In the genomic region with DNA sequence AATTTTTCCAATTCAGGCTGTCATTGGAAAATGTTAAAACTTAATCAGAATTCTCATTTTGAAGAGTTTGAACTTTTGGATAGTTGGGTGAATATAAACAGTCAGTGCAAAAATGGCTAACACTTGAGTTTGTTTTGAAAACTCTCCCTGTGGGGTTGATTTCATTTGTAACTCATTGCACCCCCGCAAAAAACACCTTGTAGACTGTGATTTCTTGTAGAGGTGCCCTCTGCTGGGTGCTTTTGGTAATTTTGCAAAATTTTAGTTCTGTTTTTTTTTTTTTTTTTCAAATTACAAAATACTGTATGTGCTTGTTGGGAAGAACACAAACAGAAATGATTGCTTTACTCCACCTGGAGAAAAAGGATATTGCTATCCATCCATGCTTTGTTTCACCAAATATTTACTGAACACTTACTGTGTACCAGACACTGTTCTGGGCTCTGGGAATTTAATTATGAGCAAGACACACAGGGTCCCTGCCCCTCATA, we compare ENCODE assay signal across 8 cellular contexts. TPM values are rescaled to one million over a fixed set of nuclear protein-coding genes. Genes with fewer than 3 reads are reported as not detected.
DNase-seq lines count a peak whose midpoint lies in the region; ATAC-seq, FAIRE-seq and TF ChIP-seq lines count a peak whose summit lies in the region.

No MANE protein-coding gene starts in this region.

- no peak overlapping the region for H2AFZ ChIP-seq in mesenchymal stem cell (ENCODE audit: low read depth, low read length)

- POLR2A ChIA-PET in BJ (lab: Charles Lee), result no interaction called here

- H3K27me3 ChIP-seq in BJ (ENCODE audit: control insufficient read depth, insufficient read depth, low read length) (no peaks in the 10 kb centered on the region), bronchial epithelial cell (ENCODE audit: control insufficient read depth, insufficient read depth, low read length) (no peaks in the 10 kb centered on the region), mesenchymal stem cell (ENCODE audit: control insufficient read depth in 1 of 2, insufficient read depth in 1 of 2, low read length in 2 of 2) (no peaks in the 10 kb centered on the region)

- H3K36me3 ChIP-seq in BJ (ENCODE audit: control insufficient read depth, insufficient read depth, low read length), result peaks cover 16% of the 10 kb centered on the region
- peaks cover 10% of the 10 kb centered on the region for H3K36me3 ChIP-seq in bronchial epithelial cell (ENCODE audit: control insufficient read depth, insufficient read depth, low read length)
- peaks cover 45 to 49% of the 10 kb centered on the region in 2 experiments for H3K36me3 ChIP-seq in mesenchymal stem cell (ENCODE audit: control insufficient read depth in 1 of 2, insufficient read depth in 2 of 2, low read depth in 1 of 2, low read length in 2 of 2)

- H4K8ac ChIP-seq in mesenchymal stem cell (ENCODE audit: low read length), result no peak overlapping the region

- no peak overlapping the region for H3K14ac ChIP-seq in mesenchymal stem cell (ENCODE audit: low read length in 2 of 2)

- H2BK5ac ChIP-seq in mesenchymal stem cell (ENCODE audit: low read depth, low read length, poor library complexity, severe bottlenecking), result no peak overlapping the region

- WGBS in mesenchymal stem cell, result 20% methylated on average over 1 of the region's 1 CpG

- H2BK120ac ChIP-seq in mesenchymal stem cell (ENCODE audit: low read depth, low read length), result no peak overlapping the region

- no peak overlapping the region for H3K4ac ChIP-seq in mesenchymal stem cell (ENCODE audit: low read depth in 1 of 2, low read length in 2 of 2)

- no peak overlapping the region for H3K23ac ChIP-seq in mesenchymal stem cell (ENCODE audit: low read length in 2 of 2)

- ATAC-seq in HG03159 (IDR thresholded peaks at IDR 0.05; ENCODE audit: unreplicated experiment), result no peak
- ATAC-seq in GM18868 (IDR thresholded peaks at IDR 0.05; ENCODE audit: unreplicated experiment), result no peak
- no peak for ATAC-seq in GM18861 (IDR thresholded peaks at IDR 0.05; ENCODE audit: unreplicated experiment)

- H2BK15ac ChIP-seq in mesenchymal stem cell (ENCODE audit: low read depth, poor library complexity, severe bottlenecking), result no peak overlapping the region

- peak; percentile 67 for TF ChIP-seq CTCF in BJ (IDR thresholded peaks at IDR 0.05; ENCODE audit: insufficient read depth, low read depth, low read length)
- TF ChIP-seq CTCF in bronchial epithelial cell (IDR thresholded peaks at IDR 0.05; ENCODE audit: insufficient read depth, low read length, severe bottlenecking), result peak; percentile 43

- no peak overlapping the region for H2AK5ac ChIP-seq in mesenchymal stem cell (ENCODE audit: low read length, severe bottlenecking)

- DNase-seq in BJ (ENCODE audit: low read depth), result no peak
- no peak for DNase-seq in GM12891 (ENCODE audit: insufficient read length, low spot score)
- no peak for DNase-seq in RCC 7860 (ENCODE audit: low spot score)
- DNase-seq in bronchial epithelial cell (ENCODE audit: low read depth), result peak; percentile 37
- peak; percentile 42 for DNase-seq in mesenchymal stem cell

- peaks cover 4% of the 10 kb centered on the region for H3K4me1 ChIP-seq in mesenchymal stem cell (ENCODE audit: control insufficient read depth, insufficient read depth, low read depth, low read length)

- no peak overlapping the region for H3K27ac ChIP-seq in mesenchymal stem cell (ENCODE audit: low read length, poor library complexity, severe bottlenecking)

- H3K79me1 ChIP-seq in mesenchymal stem cell (replicated peaks; ENCODE audit: low read length, poor library complexity, severe bottlenecking), result peaks cover 12% of the 10 kb centered on the region

- no peak overlapping the region for H3K4me2 ChIP-seq in mesenchymal stem cell (ENCODE audit: low read length, poor library complexity, severe bottlenecking)

- FAIRE-seq in GM12891 (lab: Jason Lieb, UNC) (peak; percentile 40), RCC 7860 (lab: Jason Lieb, UNC) (peak; percentile 45), bronchial epithelial cell (lab: Jason Lieb, UNC) (no peak)

- H2BK12ac ChIP-seq in mesenchymal stem cell (ENCODE audit: low read length in 2 of 2), result no peak overlapping the region

- H3K9ac ChIP-seq in mesenchymal stem cell (ENCODE audit: low read length), result no peak overlapping the region

- H3K4me3 ChIP-seq in BJ (ENCODE audit: low read depth, low read length) (no peak overlapping the region), bronchial epithelial cell (ENCODE audit: low read depth, low read length) (no peak overlapping the region), mesenchymal stem cell (ENCODE audit: insufficient read depth in 1 of 2, low read depth in 1 of 2, low read length in 2 of 2) (no peak overlapping the region)

- no peaks in the 10 kb centered on the region for H3K9me3 ChIP-seq in mesenchymal stem cell (ENCODE audit: control insufficient read depth, low read length)

- H4K91ac ChIP-seq in mesenchymal stem cell (ENCODE audit: low read length), result no peak overlapping the region

- CTCF ChIA-PET in BJ (lab: Yijun Ruan, JAX), result interaction anchor here (0.7 to 2.8 kb wide), 11 partner anchors 10 to 215 kb away, joined by 3 to 14 read pairs (median 4); no protein-coding TSS in a partner anchor

- no peak for TF ChIP-seq POLR2A in GM12891 (IDR thresholded peaks at IDR 0.05; ENCODE audit: low read depth, low read length)

- H3K18ac ChIP-seq in mesenchymal stem cell (ENCODE audit: low read depth in 1 of 2, low read length in 2 of 2), result no peak overlapping the region

TF ChIP-seq in GM12891, 5 proteins besides CTCF, POLR2A, EP300 and RAD21:
- no peak for TF ChIP-seq PAX5 (IDR thresholded peaks at IDR 0.05; ENCODE audit: insufficient read depth, low read length, severe bottlenecking)
- TF ChIP-seq POLR2AphosphoS5 (IDR thresholded peaks at IDR 0.05; ENCODE audit: low read depth, low read length), result no peak
- no peak for TF ChIP-seq SPI1 (IDR thresholded peaks at IDR 0.05; ENCODE audit: low read depth, low read length)
- TF ChIP-seq TAF1 (IDR thresholded peaks at IDR 0.05; ENCODE audit: low read depth, low read length), result no peak
- no peak for TF ChIP-seq POU2F2 (IDR thresholded peaks at IDR 0.05; ENCODE audit: low read depth, low read length)

RNA-seq across cellular contexts. Expression of a gene that starts 28.2 kb away (rescaled TPM):
- polyA plus RNA-seq in BJ (2011; rRNA removed), result 159 and 262 TPM in 2 replicates
- 241 and 253 TPM in 2 replicates for polyA minus RNA-seq in BJ (2011; rRNA and poly(A)+ RNA removed)
- polyA plus RNA-seq in GM12891 (2012; ENCODE audit: low read depth, missing spikeins), result 496 TPM
- 125 and 130 TPM in 2 replicates for total RNA-seq in bronchial epithelial cell
- 92.4 TPM for polyA plus RNA-seq in mesenchymal stem cell (2013, experiment 1 of 2)
- 88.4 TPM for polyA plus RNA-seq in mesenchymal stem cell (2013, experiment 2 of 2)

Comparison
In these comparisons a context has a peak if more than half of its experiments do, and no peak if none do; other contexts are left out.
1. DNase-seq: peak in bronchial epithelial cell (single experiment) and mesenchymal stem cell (single experiment); none in BJ (single experiment), GM12891 (single experiment) and RCC 7860 (single experiment).